ENCODE assay signal across 10 cellular contexts in the genomic region with DNA sequence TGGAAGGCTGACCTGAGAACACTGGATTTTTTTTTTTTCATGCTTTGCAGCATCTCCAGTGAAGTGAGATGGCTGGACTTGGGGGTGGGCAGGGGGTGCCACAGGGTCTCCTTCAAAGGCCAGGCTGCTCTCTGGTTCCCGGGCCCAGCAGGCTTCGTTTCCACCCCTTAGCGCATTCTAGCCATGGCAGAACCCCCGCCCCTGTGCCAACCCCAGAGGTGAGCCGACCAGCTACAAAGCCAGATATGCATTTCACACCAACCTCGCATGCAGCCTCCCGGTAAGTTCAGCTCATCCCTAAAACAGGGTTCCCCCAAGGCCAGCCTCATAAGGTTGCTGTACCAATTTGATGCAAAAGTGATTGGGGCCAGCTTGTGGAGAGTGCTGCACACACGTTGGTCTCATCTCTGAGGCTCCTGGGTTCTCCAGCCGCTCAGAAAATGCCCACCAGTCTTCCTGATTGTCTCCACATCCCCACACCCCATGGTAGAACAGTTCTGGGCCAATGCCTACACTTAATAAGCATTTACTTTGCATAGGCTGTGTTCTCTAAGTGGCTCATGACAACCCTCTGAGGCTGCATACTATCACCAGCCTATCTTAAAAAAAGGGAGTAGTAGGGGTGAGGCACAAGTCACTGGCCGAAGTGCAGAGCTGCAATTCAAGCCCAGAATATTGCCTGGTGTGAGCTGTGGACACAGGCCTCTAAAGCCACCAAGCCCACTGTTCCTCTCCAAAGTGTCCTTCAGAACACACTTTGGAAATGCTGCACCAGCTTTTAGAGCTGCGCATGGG. TPM values are rescaled to one million over a fixed set of nuclear protein-coding genes. Genes with fewer than 3 reads are reported as not detected.
DNase-seq lines count a peak whose midpoint lies in the region; ATAC-seq, FAIRE-seq and TF ChIP-seq lines count a peak whose summit lies in the region.
"Had no signal": no experiment of that assay in that cellular context is flagged by ENCODE, and none has a peak within 500 bp of the region (broad histone marks: within the 10 kb centered on the region; RNA-seq: fewer than 3 reads in every experiment).

No MANE protein-coding gene starts in this region.

- WGBS in testis, 2 donors: 74 to 85% methylated on average over 11 of the region's 11 CpGs

- ATAC-seq in RWPE2 (ENCODE audit: low read depth): no peak

- H3K27ac Mint-ChIP-seq in activated naive CD4-positive, alpha-beta T cell treated with anti-CD3 and anti-CD28 coated beads for 36 hours: peak overlapping the region; percentile 41
- no peak overlapping the region for H3K27ac Mint-ChIP-seq in activated naive CD4-positive, alpha-beta T cell treated with anti-CD3 and anti-CD28 coated beads, Interleukin-2, amount 10 ng/mL, durations not matched to agents 7 days and 5 days

- no peak for TF ChIP-seq POLR2A in testis (IDR thresholded peaks at IDR 0.05)

- no peak overlapping the region for H3K4me3 Mint-ChIP-seq in activated naive CD4-positive, alpha-beta T cell treated with anti-CD3 and anti-CD28 coated beads for 36 hours
- H3K4me3 Mint-ChIP-seq in activated naive CD4-positive, alpha-beta T cell treated with anti-CD3 and anti-CD28 coated beads, Interleukin-2, amount 10 ng/mL, durations not matched to agents 7 days and 5 days: no peak overlapping the region

- DNase-seq in activated naive CD4-positive, alpha-beta T cell treated with anti-CD3 and anti-CD28 coated beads for 36 hours: no peak
- no peak for DNase-seq in activated naive CD4-positive, alpha-beta T cell treated with anti-CD3 and anti-CD28 coated beads, Interleukin-2, amount 10 ng/mL, durations not matched to agents 7 days and 5 days
- DNase-seq in RWPE2 (ENCODE audit: low spot score) (no peak), kidney (no peak), testis (no peak), dorsolateral prefrontal cortex (no peak), amygdala (lab: John Stamatoyannopoulos, UW) (no peak)
- DNase-seq: amniotic stem cell had no signal

- H3K36me3 ChIP-seq in RWPE2 (ENCODE audit: low read depth): no peaks in the 10 kb centered on the region
- H3K36me3 ChIP-seq in kidney (ENCODE audit: control insufficient read depth in 1 of 2, insufficient read depth in 2 of 2, low read length in 2 of 2): no peaks in the 10 kb centered on the region
- H3K36me3 ChIP-seq in subcutaneous abdominal adipose tissue (ENCODE audit: control insufficient read depth in 5 of 5, insufficient read depth in 5 of 5, low read length in 5 of 5): peaks cover 0 to 6% (median 0%) of the 10 kb centered on the region in 5 donors
- no peaks in the 10 kb centered on the region for H3K36me3 ChIP-seq in testis (ENCODE audit: low read depth, missing control alignments)

- peaks cover 70% of the 10 kb centered on the region for H3K4me1 ChIP-seq in RWPE2 (ENCODE audit: insufficient read depth, poor library complexity, severe bottlenecking)
- H3K4me1 ChIP-seq in kidney (ENCODE audit: control insufficient read depth in 1 of 2, insufficient read depth in 1 of 2, low read depth in 1 of 2, low read length in 2 of 2): peaks cover 82 to 88% of the 10 kb centered on the region in 2 donors
- peaks cover 19 to 98% (median 94%) of the 10 kb centered on the region in 5 donors for H3K4me1 ChIP-seq in subcutaneous abdominal adipose tissue (ENCODE audit: control insufficient read depth in 5 of 5, insufficient read depth in 5 of 5, low read length in 5 of 5)
- H3K4me1 ChIP-seq in testis: peaks cover 71% of the 10 kb centered on the region

- peaks cover 93% of the 10 kb centered on the region for H3K4me1 Mint-ChIP-seq in activated naive CD4-positive, alpha-beta T cell treated with anti-CD3 and anti-CD28 coated beads for 36 hours (ENCODE audit: low read depth)
- peaks cover 99% of the 10 kb centered on the region for H3K4me1 Mint-ChIP-seq in activated naive CD4-positive, alpha-beta T cell treated with anti-CD3 and anti-CD28 coated beads, Interleukin-2, amount 10 ng/mL, durations not matched to agents 7 days and 5 days

- no peaks in the 10 kb centered on the region for H3K9me3 Mint-ChIP-seq in activated naive CD4-positive, alpha-beta T cell treated with anti-CD3 and anti-CD28 coated beads for 36 hours
- no peaks in the 10 kb centered on the region for H3K9me3 Mint-ChIP-seq in activated naive CD4-positive, alpha-beta T cell treated with anti-CD3 and anti-CD28 coated beads, Interleukin-2, amount 10 ng/mL, durations not matched to agents 7 days and 5 days

- H3K27me3 ChIP-seq in RWPE2 (ENCODE audit: insufficient read depth, poor library complexity, severe bottlenecking): no peaks in the 10 kb centered on the region
- H3K27me3 ChIP-seq in subcutaneous abdominal adipose tissue (ENCODE audit: control insufficient read depth in 5 of 5, insufficient read depth in 4 of 5, low read length in 5 of 5): no peaks in the 10 kb centered on the region
- no peaks in the 10 kb centered on the region for H3K27me3 ChIP-seq in testis
- no peaks in the 10 kb centered on the region for H3K27me3 ChIP-seq in dorsolateral prefrontal cortex

- peaks cover 5% of the 10 kb centered on the region for H3K36me3 Mint-ChIP-seq in activated naive CD4-positive, alpha-beta T cell treated with anti-CD3 and anti-CD28 coated beads for 36 hours (ENCODE audit: low read depth)
- peaks cover 39% of the 10 kb centered on the region for H3K36me3 Mint-ChIP-seq in activated naive CD4-positive, alpha-beta T cell treated with anti-CD3 and anti-CD28 coated beads, Interleukin-2, amount 10 ng/mL, durations not matched to agents 7 days and 5 days

- H3K9ac ChIP-seq in kidney (ENCODE audit: low read length in 2 of 2) (peak overlapping the region in 1 of 2 donors; percentile 20), subcutaneous abdominal adipose tissue (ENCODE audit: low read length in 5 of 5) (peak overlapping the region in 1 of 5 donors; percentile 60)

- FAIRE-seq in kidney (lab: Jason Lieb, UNC): no peak
- FAIRE-seq: H54 had no signal

- H3K27ac ChIP-seq in RWPE2 (ENCODE audit: poor library complexity, severe bottlenecking): peak overlapping the region; percentile 98
- H3K27ac ChIP-seq in kidney (ENCODE audit: low read depth in 2 of 2, low read length in 2 of 2): peak overlapping the region; percentile 45 to 58
- H3K27ac ChIP-seq in subcutaneous abdominal adipose tissue (ENCODE audit: low read depth, low read length): peak overlapping the region; percentile 71
- H3K27ac ChIP-seq in testis: no peak overlapping the region
- peak overlapping the region in 8 of 59 donors; percentile 19 to 78 (median 58) for H3K27ac ChIP-seq in dorsolateral prefrontal cortex

- TF ChIP-seq CTCF in RWPE2 (IDR thresholded peaks at IDR 0.05; ENCODE audit: poor library complexity, severe bottlenecking) (no peak), kidney (IDR thresholded peaks at IDR 0.05; ENCODE audit: borderline replicate concordance, extremely low read depth, insufficient read depth) (no peak), testis (IDR thresholded peaks at IDR 0.05) (no peak), dorsolateral prefrontal cortex (IDR thresholded peaks at IDR 0.05 in 54 of 56, conservative IDR thresholded peaks at IDR 0.05 in 2 of 56; ENCODE audit: low read depth in 1 of 56, partially characterized antibody in 56 of 56) (no peak)

- H3K9me3 ChIP-seq in RWPE2 (ENCODE audit: severe bottlenecking) (no peaks in the 10 kb centered on the region), kidney (ENCODE audit: control insufficient read depth in 1 of 2, low read length in 2 of 2) (no peaks in the 10 kb centered on the region), subcutaneous abdominal adipose tissue (ENCODE audit: control insufficient read depth in 5 of 5, low read length in 5 of 5) (no peaks in the 10 kb centered on the region), testis (no peaks in the 10 kb centered on the region)

- intact Hi-C loops in activated naive CD4-positive, alpha-beta T cell treated with anti-CD3 and anti-CD28 coated beads for 36 hours (cut with micrococcal nuclease): loop anchor here (2.0 kb wide), 1 partner anchor 59 kb away; no protein-coding TSS in a partner anchor
- intact Hi-C loops in kidney (cut with DNase I): no loop called here
- intact Hi-C loops in testis (cut with DNase I; ENCODE audit: low total_unique reads): no loop called here
- intact Hi-C loops in dorsolateral prefrontal cortex (cut with DNase I): loop anchor here in 1 of 2 donors (5.0 kb wide), 1 partner anchor 50 kb away; no protein-coding TSS in a partner anchor

- no peaks in the 10 kb centered on the region for H3K27me3 Mint-ChIP-seq in activated naive CD4-positive, alpha-beta T cell treated with anti-CD3 and anti-CD28 coated beads for 36 hours (ENCODE audit: low read depth)
- no peaks in the 10 kb centered on the region for H3K27me3 Mint-ChIP-seq in activated naive CD4-positive, alpha-beta T cell treated with anti-CD3 and anti-CD28 coated beads, Interleukin-2, amount 10 ng/mL, durations not matched to agents 7 days and 5 days

- CTCF ChIA-PET in activated naive CD4-positive, alpha-beta T cell treated with anti-CD3 and anti-CD28 coated beads for 36 hours (lab: Charles Lee): interaction anchor here (1.1 to 1.8 kb wide), 3 partner anchors 13 to 150 kb away, joined by 3 to 7 read pairs (median 3); no protein-coding TSS in a partner anchor
- CTCF ChIA-PET in activated naive CD4-positive, alpha-beta T cell treated with anti-CD3 and anti-CD28 coated beads, Interleukin-2, amount 10 ng/mL, durations not matched to agents 7 days and 5 days (lab: Charles Lee): interaction anchor here (1.1 to 1.7 kb wide), 2 partner anchors 12 to 151 kb away, joined by 3 to 5 read pairs; no protein-coding TSS in a partner anchor

- no peak overlapping the region for H3K4me3 ChIP-seq in RWPE2 (ENCODE audit: severe bottlenecking)
- H3K4me3 ChIP-seq in kidney (ENCODE audit: low read length in 2 of 2): no peak overlapping the region
- no peak overlapping the region for H3K4me3 ChIP-seq in subcutaneous abdominal adipose tissue (ENCODE audit: low read depth in 1 of 5, low read length in 5 of 5)
- H3K4me3 ChIP-seq in testis: no peak overlapping the region
- no peak overlapping the region for H3K4me3 ChIP-seq in dorsolateral prefrontal cortex

RNA-seq across cellular contexts. Expression of gene SMAD7, which starts 23.3 kb away (rescaled TPM):
- 1 to 10 TPM; 5.9 to 7.0 TPM for total RNA-seq in activated naive CD4-positive, alpha-beta T cell treated with anti-CD3 and anti-CD28 coated beads for 36 hours
- 32.6 TPM for total RNA-seq in kidney
- polyA plus RNA-seq in kidney (ENCODE audit: insufficient read depth, low read depth, low replicate concordance): 17.3 TPM
- total RNA-seq in testis: 10 to 100 TPM in 1 of 2 donors, 1 to 10 TPM in 1; 9.8 to 14.6 TPM
- 7.5 TPM for polyA plus RNA-seq in testis (ENCODE audit: insufficient read depth, low read depth, low replicate concordance)
- total RNA-seq in dorsolateral prefrontal cortex: 10 to 100 TPM; 14.2 to 34.2 (median 23.6) TPM

Comparison
In these comparisons a context has a peak if more than half of its experiments do, and no peak if none do; other contexts are left out.
1. H3K27ac ChIP-seq: peak in RWPE2 (single experiment), kidney (2 of 2) and subcutaneous abdominal adipose tissue (single experiment); none in testis (0 of 2).